ENCODE assay signal across 10 cellular contexts in genomic region chr11:67561971-67562560, GRCh38. TPM values are rescaled to one million over a fixed set of nuclear protein-coding genes. Genes with fewer than 3 reads are reported as not detected.
DNase-seq lines count a peak whose midpoint lies in the region; ATAC-seq lines count a peak whose summit lies in the region.
"Had no signal": no experiment of that assay in that cellular context is flagged by ENCODE, and none has a peak within 500 bp of the region (broad histone marks: within the 10 kb centered on the region; RNA-seq: fewer than 3 reads in every experiment).

No MANE protein-coding gene starts in this region.

- ATAC-seq in HG02885 (IDR thresholded peaks at IDR 0.05; ENCODE audit: poor library complexity, unreplicated experiment) (peak; percentile 69), GM21717 (IDR thresholded peaks at IDR 0.05; ENCODE audit: unreplicated experiment) (no peak), HG02588 (IDR thresholded peaks at IDR 0.05; ENCODE audit: unreplicated experiment) (no peak)
- peak; percentile 3 for ATAC-seq in stimulated activated naive CD8-positive, alpha-beta T cell treated with anti-CD3 and anti-CD28 coated beads, Interleukin-15, Interleukin-2, amounts not matched to agents 100 U/mL and 50 U/mL, for 24 hours

- peak overlapping the region; percentile 86; the same call in 1 of the 2 replicates for H3K27ac ChIP-seq in SJCRH30

- POLR2A ChIA-PET in activated CD4-positive, alpha-beta T cell treated with anti-CD3 and anti-CD28 coated beads, Interleukin-2, amount 10 ng/mL, durations not matched to agents 7 days and 5 days (lab: Charles Lee), result no interaction called here

- no peaks in the 10 kb centered on the region for H3K36me3 Mint-ChIP-seq in activated CD4-positive, alpha-beta T cell treated with anti-CD3 and anti-CD28 coated beads, Interleukin-2, amount 10 ng/mL, durations not matched to agents 7 days and 5 days (ENCODE audit: low read depth)

- no peak overlapping the region for H3K4me3 ChIP-seq in SJCRH30

- no peak for DNase-seq in activated CD4-positive, alpha-beta T cell treated with anti-CD3 and anti-CD28 coated beads, Interleukin-2, amount 10 ng/mL, durations not matched to agents 7 days and 5 days
- no peak for DNase-seq in activated CD4-positive, alpha-beta T cell treated with anti-CD3 and anti-CD28 coated beads, Interleukin-2, amount 50 U/mL, for 48 hours
- DNase-seq in SJCRH30 (no peak), HUDEP-2 (lab: John Stamatoyannopoulos, UW; ENCODE audit: unreplicated experiment in 76 of 76) (no peak)
- no peak for DNase-seq in stimulated activated naive CD8-positive, alpha-beta T cell treated with anti-CD3 and anti-CD28 coated beads, Interleukin-15, Interleukin-2, amounts not matched to agents 100 U/mL and 50 U/mL, for 24 hours
- DNase-seq: NCI-H1417; stimulated activated naive CD4-positive, alpha-beta T cell had no signal

- H3K4me1 ChIP-seq in SJCRH30, result peaks cover 12% of the 10 kb centered on the region

- H3K9me3 Mint-ChIP-seq in activated CD4-positive, alpha-beta T cell treated with anti-CD3 and anti-CD28 coated beads, Interleukin-2, amount 10 ng/mL, durations not matched to agents 7 days and 5 days, result no peaks in the 10 kb centered on the region

- H3K4me3 Mint-ChIP-seq in activated CD4-positive, alpha-beta T cell treated with anti-CD3 and anti-CD28 coated beads, Interleukin-2, amount 10 ng/mL, durations not matched to agents 7 days and 5 days, result no peak overlapping the region

- H3K27me3 ChIP-seq in SJCRH30, result no peaks in the 10 kb centered on the region

- peaks cover 16% of the 10 kb centered on the region for H3K4me1 Mint-ChIP-seq in activated CD4-positive, alpha-beta T cell treated with anti-CD3 and anti-CD28 coated beads, Interleukin-2, amount 10 ng/mL, durations not matched to agents 7 days and 5 days

- CTCF ChIA-PET in activated CD4-positive, alpha-beta T cell treated with anti-CD3 and anti-CD28 coated beads, Interleukin-2, amount 10 ng/mL, durations not matched to agents 7 days and 5 days (lab: Charles Lee), result no interaction called here

- H3K9me3 ChIP-seq in SJCRH30 (replicated peaks), result no peaks in the 10 kb centered on the region

- H3K36me3 ChIP-seq in SJCRH30, result no peaks in the 10 kb centered on the region

- peak overlapping the region; percentile 79 for H3K27ac Mint-ChIP-seq in activated CD4-positive, alpha-beta T cell treated with anti-CD3 and anti-CD28 coated beads, Interleukin-2, amount 10 ng/mL, durations not matched to agents 7 days and 5 days

- no peaks in the 10 kb centered on the region for H3K27me3 Mint-ChIP-seq in activated CD4-positive, alpha-beta T cell treated with anti-CD3 and anti-CD28 coated beads, Interleukin-2, amount 10 ng/mL, durations not matched to agents 7 days and 5 days

RNA-seq across cellular contexts. Expression of gene GSTP1, which starts 21.5 kb away (rescaled TPM):
- 100 to 1,000 TPM; 194 to 209 TPM for total RNA-seq in activated CD4-positive, alpha-beta T cell treated with anti-CD3 and anti-CD28 coated beads, Interleukin-2, amount 10 ng/mL, durations not matched to agents 7 days and 5 days
- total RNA-seq in SJCRH30 (2014; rRNA removed; shearing (Covaris generic)), result 192 and 275 TPM in 2 replicates

RNA-seq across cellular contexts. Expression of gene CABP2, which starts 38.8 kb away (rescaled TPM):
- not detected for total RNA-seq in activated CD4-positive, alpha-beta T cell treated with anti-CD3 and anti-CD28 coated beads, Interleukin-2, amount 10 ng/mL, durations not matched to agents 7 days and 5 days
- not detected in 2 replicates for total RNA-seq in SJCRH30 (2014; rRNA removed; shearing (Covaris generic))

RNA-seq across cellular contexts. Expression of gene NDUFV1, which starts 44.7 kb away (rescaled TPM):
- total RNA-seq in activated CD4-positive, alpha-beta T cell treated with anti-CD3 and anti-CD28 coated beads, Interleukin-2, amount 10 ng/mL, durations not matched to agents 7 days and 5 days, result 100 to 1,000 TPM; 204 to 228 TPM
- 116 and 137 TPM in 2 replicates for total RNA-seq in SJCRH30 (2014; rRNA removed; shearing (Covaris generic))

RNA-seq across cellular contexts. Expression of gene CDK2AP2, which starts 54.1 kb away (rescaled TPM):
- 100 to 1,000 TPM; 117 to 126 TPM for total RNA-seq in activated CD4-positive, alpha-beta T cell treated with anti-CD3 and anti-CD28 coated beads, Interleukin-2, amount 10 ng/mL, durations not matched to agents 7 days and 5 days
- total RNA-seq in SJCRH30 (2014; rRNA removed; shearing (Covaris generic)), result 15.8 and 15.9 TPM in 2 replicates

RNA-seq across cellular contexts. Expression of gene PITPNM1, which starts 56.9 kb away (rescaled TPM):
- 100 to 1,000 TPM; 100 to 110 TPM for total RNA-seq in activated CD4-positive, alpha-beta T cell treated with anti-CD3 and anti-CD28 coated beads, Interleukin-2, amount 10 ng/mL, durations not matched to agents 7 days and 5 days
- 7.9 and 9.7 TPM in 2 replicates for total RNA-seq in SJCRH30 (2014; rRNA removed; shearing (Covaris generic))

Comparison
In these comparisons a context has a peak if more than half of its experiments do, and no peak if none do; other contexts are left out.
1. ATAC-seq: peak in HG02885 (single experiment) and stimulated activated naive CD8-positive, alpha-beta T cell treated with anti-CD3 and anti-CD28 coated beads, Interleukin-15, Interleukin-2, amounts not matched to agents 100 U/mL and 50 U/mL, for 24 hours (single experiment); none in GM21717 (single experiment) and HG02588 (single experiment).